Comparison of ENCODE assay signal across 9 cellular contexts in genomic region chr16:17467923-17468540, GRCh38. TPM values are rescaled to one million over a fixed set of nuclear protein-coding genes. Genes with fewer than 3 reads are reported as not detected.
A peak's percentile ranks its signal among the peaks of the same experiment; 100 is the strongest.
DNase-seq lines count a peak whose midpoint lies in the region; ATAC-seq, FAIRE-seq and TF ChIP-seq lines count a peak whose summit lies in the region.
"Had no signal": no experiment of that assay in that cellular context is flagged by ENCODE, and none has a peak within 500 bp of the region (broad histone marks: within the 10 kb centered on the region; RNA-seq: fewer than 3 reads in every experiment).

No MANE protein-coding gene starts in this region.

- no peaks in the 10 kb centered on the region for H3K36me3 ChIP-seq in colonic mucosa
- no peaks in the 10 kb centered on the region for H3K36me3 ChIP-seq in liver (ENCODE audit: control insufficient read depth in 4 of 4, insufficient read depth in 3 of 4, low read depth in 1 of 4, low read length in 3 of 4)
- H3K36me3 ChIP-seq: SJCRH30 had no signal

- H3K4me1 ChIP-seq in colonic mucosa (peaks cover 14% of the 10 kb centered on the region), liver (ENCODE audit: control insufficient read depth in 4 of 4, insufficient read depth in 4 of 4, low read length in 3 of 4) (peaks cover 0 to 9% (median 4%) of the 10 kb centered on the region in 4 donors)
- H3K4me1 ChIP-seq: SJCRH30 had no signal

- H3K27ac ChIP-seq in colonic mucosa (no peak overlapping the region), liver (ENCODE audit: low read depth in 1 of 2, low read length in 2 of 2) (no peak overlapping the region)
- H3K27ac ChIP-seq: SJCRH30 had no signal

- H3K9me3 ChIP-seq in colonic mucosa (no peaks in the 10 kb centered on the region), liver (ENCODE audit: control insufficient read depth in 4 of 4, low read length in 3 of 4) (no peaks in the 10 kb centered on the region)
- H3K9me3 ChIP-seq: SJCRH30 had no signal

- WGBS in liver: 28% methylated on average over 6 of the region's 6 CpGs

- no peak for ATAC-seq in HG03354 (IDR thresholded peaks at IDR 0.05; ENCODE audit: poor library complexity, severe bottlenecking, unreplicated experiment)

- intact Hi-C loops in colonic mucosa (cut with DNase I): loop anchor here (5.0 kb wide), 4 partner anchors 121 to 606 kb away; no protein-coding TSS in a partner anchor

- FAIRE-seq in D721Med (lab: Jason Lieb, UNC): no peak

- peak; percentile 60 for DNase-seq in D721Med (ENCODE audit: insufficient read length, low spot score)
- DNase-seq in M059J (ENCODE audit: low read depth): peak; percentile 54
- peak; percentile 27 for DNase-seq in T-helper 9 cell
- peak; percentile 85 for DNase-seq in colonic mucosa
- peak; percentile 38 for DNase-seq in stimulated activated naive CD4-positive, alpha-beta T cell treated with Interleukin-2 at 50 U/mL for 16 hours (lab: John Stamatoyannopoulos, UW)
- DNase-seq in GOT3 (lab: John Stamatoyannopoulos, UW): no peak

- H3K9ac ChIP-seq in colonic mucosa (ENCODE audit: low read depth in 2 of 2, low read length in 2 of 2) (peak overlapping the region in 1 of 2 donors; percentile 73), liver (ENCODE audit: low read depth in 1 of 2, low read length in 2 of 2) (no peak overlapping the region)

- H3K27me3 ChIP-seq in colonic mucosa (no peaks in the 10 kb centered on the region), liver (ENCODE audit: control insufficient read depth in 4 of 4, insufficient read depth in 4 of 4, low read length in 3 of 4) (peaks cover 0 to 16% (median 2%) of the 10 kb centered on the region in 4 donors)
- H3K27me3 ChIP-seq: SJCRH30 had no signal

- TF ChIP-seq CTCF in D721Med (IDR thresholded peaks at IDR 0.05; ENCODE audit: insufficient read depth, missing control alignments) (peak; percentile 87), colonic mucosa (IDR thresholded peaks at IDR 0.05) (peak; percentile 54), liver (IDR thresholded peaks at IDR 0.05; ENCODE audit: low read depth, low read length, missing input control) (peak; percentile 41)

- no peak overlapping the region for H3K4me3 ChIP-seq in colonic mucosa
- H3K4me3 ChIP-seq in liver (ENCODE audit: low read depth in 1 of 3, low read length in 3 of 3): no peak overlapping the region
- H3K4me3 ChIP-seq: SJCRH30 had no signal

- TF ChIP-seq RAD21 in liver (IDR thresholded peaks at IDR 0.05): peak; percentile 72 to 79

TF ChIP-seq in liver, 16 proteins besides CTCF, POLR2A, EP300 and RAD21:
- TF ChIP-seq NR2F2 (IDR thresholded peaks at IDR 0.05) (no peak), ATF3 (IDR thresholded peaks at IDR 0.05) (no peak), SP1 (IDR thresholded peaks at IDR 0.05) (no peak), RXRA (IDR thresholded peaks at IDR 0.05) (no peak), YY1 (IDR thresholded peaks at IDR 0.05) (no peak), TAF1 (conservative IDR thresholded peaks at IDR 0.05) (no peak), MAX (IDR thresholded peaks at IDR 0.05) (no peak), FOXA1 (IDR thresholded peaks at IDR 0.05) (no peak), JUND (IDR thresholded peaks at IDR 0.05) (no peak), HNF4A (conservative IDR thresholded peaks at IDR 0.05) (no peak), HNF4G (IDR thresholded peaks at IDR 0.05) (no peak), ZBTB33 (IDR thresholded peaks at IDR 0.05) (no peak), FOXA2 (IDR thresholded peaks at IDR 0.05) (no peak), REST (IDR thresholded peaks at IDR 0.05) (no peak), EGR1 (IDR thresholded peaks at IDR 0.05; ENCODE audit: low read depth in 2 of 2) (no peak)

RNA-seq across cellular contexts. Expression of gene XYLT1, which starts 2.7 kb away (rescaled TPM):
- total RNA-seq in M059J (2014; rRNA removed; shearing (Covaris generic)): 6.3 and 10.3 TPM in 2 replicates
- total RNA-seq in colonic mucosa: 10 to 100 TPM; 15.0 to 18.3 TPM
- total RNA-seq in liver: 1 to 10 TPM in 1 of 2 donors, under 1 TPM in 1; 0.79 to 2.3 TPM
- polyA plus RNA-seq in liver: under 1 TPM; 0.25 to 0.27 TPM
